Comparison of ENCODE assay signal across 20 cellular contexts in genomic region chr13:32417995-32418394, GRCh38. TPM values are rescaled to one million over a fixed set of nuclear protein-coding genes. Genes with fewer than 3 reads are reported as not detected.
DNase-seq lines count a peak whose midpoint lies in the region; ATAC-seq lines count a peak whose summit lies in the region.
"Had no signal": no experiment of that assay in that cellular context is flagged by ENCODE, and none has a peak within 500 bp of the region (broad histone marks: within the 10 kb centered on the region; RNA-seq: fewer than 3 reads in every experiment).

No MANE protein-coding gene starts in this region.

- peak overlapping the region; percentile 64 for H3K27ac Mint-ChIP-seq in activated T-cell treated with anti-CD3 and anti-CD28 coated beads, Interleukin-2, amount 50 U/mL, for 72 hours
- H3K27ac Mint-ChIP-seq in stimulated activated naive CD8-positive, alpha-beta T cell treated with anti-CD3 and anti-CD28 coated beads, Interleukin-15, Interleukin-2, amounts not matched to agents 100 ng/mL and 50 ng/mL, for 24 hours = peak overlapping the region; percentile 2
- H3K27ac Mint-ChIP-seq in central memory CD8-positive, alpha-beta T cell (ENCODE audit: low read depth) = peak overlapping the region; percentile 32
- H3K27ac Mint-ChIP-seq: B cell; CD4-positive, alpha-beta T cell; GM23338; H9; HFFc6 had no signal

- H3K36me3 Mint-ChIP-seq in activated T-cell treated with anti-CD3 and anti-CD28 coated beads, Interleukin-2, amount 50 U/mL, for 72 hours (ENCODE audit: insufficient read depth in 2 of 2) = peaks cover 27 to 42% of the 10 kb centered on the region in 2 donors
- H3K36me3 Mint-ChIP-seq in stimulated activated naive CD8-positive, alpha-beta T cell treated with anti-CD3 and anti-CD28 coated beads, Interleukin-15, Interleukin-2, amounts not matched to agents 100 ng/mL and 50 ng/mL, for 24 hours (ENCODE audit: low read depth) = peaks cover 54% of the 10 kb centered on the region
- peaks cover 6% of the 10 kb centered on the region for H3K36me3 Mint-ChIP-seq in central memory CD8-positive, alpha-beta T cell (ENCODE audit: insufficient read depth)

- no peaks in the 10 kb centered on the region for H3K9me3 ChIP-seq in MG63

- H3K4me1 Mint-ChIP-seq in activated T-cell treated with anti-CD3 and anti-CD28 coated beads, Interleukin-2, amount 50 U/mL, for 72 hours (ENCODE audit: low read depth) = peaks cover 3% of the 10 kb centered on the region
- H3K4me1 Mint-ChIP-seq in stimulated activated naive CD8-positive, alpha-beta T cell treated with anti-CD3 and anti-CD28 coated beads, Interleukin-15, Interleukin-2, amounts not matched to agents 100 ng/mL and 50 ng/mL, for 24 hours (ENCODE audit: low read depth) = peaks cover 12% of the 10 kb centered on the region
- peaks cover 27% of the 10 kb centered on the region for H3K4me1 Mint-ChIP-seq in central memory CD8-positive, alpha-beta T cell

- no peak overlapping the region for H3K4me3 ChIP-seq in MG63
- H3K4me3 ChIP-seq: BLaER1, GM23338 had no signal

- no peaks in the 10 kb centered on the region for H3K36me3 ChIP-seq in MG63

- H3K9me3 Mint-ChIP-seq in activated T-cell treated with anti-CD3 and anti-CD28 coated beads, Interleukin-2, amount 50 U/mL, for 72 hours = peaks cover 9% of the 10 kb centered on the region in 2 donors
- peaks cover 10% of the 10 kb centered on the region for H3K9me3 Mint-ChIP-seq in stimulated activated naive CD8-positive, alpha-beta T cell treated with anti-CD3 and anti-CD28 coated beads, Interleukin-15, Interleukin-2, amounts not matched to agents 100 ng/mL and 50 ng/mL, for 24 hours
- no peaks in the 10 kb centered on the region for H3K9me3 Mint-ChIP-seq in central memory CD8-positive, alpha-beta T cell
- H3K9me3 Mint-ChIP-seq: CD4-positive, alpha-beta T cell had no signal

- no peaks in the 10 kb centered on the region for H3K27me3 Mint-ChIP-seq in activated T-cell treated with anti-CD3 and anti-CD28 coated beads, Interleukin-2, amount 50 U/mL, for 72 hours (ENCODE audit: low read depth)
- H3K27me3 Mint-ChIP-seq in stimulated activated naive CD8-positive, alpha-beta T cell treated with anti-CD3 and anti-CD28 coated beads, Interleukin-15, Interleukin-2, amounts not matched to agents 100 ng/mL and 50 ng/mL, for 24 hours = no peaks in the 10 kb centered on the region
- H3K27me3 Mint-ChIP-seq in central memory CD8-positive, alpha-beta T cell = no peaks in the 10 kb centered on the region
- H3K27me3 Mint-ChIP-seq: B cell; CD4-positive, alpha-beta T cell had no signal

- no peak overlapping the region for H3K4me3 Mint-ChIP-seq in activated T-cell treated with anti-CD3 and anti-CD28 coated beads, Interleukin-2, amount 50 U/mL, for 72 hours
- H3K4me3 Mint-ChIP-seq in stimulated activated naive CD8-positive, alpha-beta T cell treated with anti-CD3 and anti-CD28 coated beads, Interleukin-15, Interleukin-2, amounts not matched to agents 100 ng/mL and 50 ng/mL, for 24 hours = no peak overlapping the region
- H3K4me3 Mint-ChIP-seq in central memory CD8-positive, alpha-beta T cell = no peak overlapping the region
- H3K4me3 Mint-ChIP-seq: B cell; CD4-positive, alpha-beta T cell; GM23338; H9; HFFc6 had no signal

- no peaks in the 10 kb centered on the region for H3K27me3 ChIP-seq in MG63
- H3K27me3 ChIP-seq: BLaER1 had no signal

- ATAC-seq in activated T-cell treated with anti-CD3 and anti-CD28 coated beads, Interleukin-2, amount 50 U/mL, for 72 hours (replicated peaks in 1 of 2) = no peak
- no peak for ATAC-seq in stimulated activated naive CD8-positive, alpha-beta T cell treated with anti-CD3 and anti-CD28 coated beads, Interleukin-15, Interleukin-2, amounts not matched to agents 100 U/mL and 50 U/mL, for 24 hours
- ATAC-seq in central memory CD8-positive, alpha-beta T cell (replicated peaks; ENCODE audit: extremely low read depth, poor library complexity, severe bottlenecking) = no peak
- ATAC-seq in HG02973 (IDR thresholded peaks at IDR 0.05; ENCODE audit: unreplicated experiment) = no peak
- ATAC-seq in left lobe of liver = no peak
- ATAC-seq: GM23338, HCT116 had no signal

- no peak for DNase-seq in activated T-cell treated with anti-CD3 and anti-CD28 coated beads, Interleukin-2, amount 50 U/mL, for 72 hours
- no peak for DNase-seq in activated T-cell treated with anti-CD3 and anti-CD28 coated beads, Interleukin-2, amount 50 U/mL, for 1 hour
- no peak for DNase-seq in stimulated activated naive CD8-positive, alpha-beta T cell treated with anti-CD3 and anti-CD28 coated beads, Interleukin-15, Interleukin-2, amounts not matched to agents 100 U/mL and 50 U/mL, for 24 hours
- DNase-seq in central memory CD8-positive, alpha-beta T cell (ENCODE audit: low spot score in 2 of 2) = no peak
- DNase-seq in MG63 (no peak), left lobe of liver (ENCODE audit: low spot score) (no peak)
- DNase-seq: Calu3; CD4-positive, alpha-beta T cell; COR-L47; DMS53; DMS79 treated with DMSO at 0.1 percent for 48 hours; GF-D8; H9; HFFc6 had no signal

RNA-seq across cellular contexts. Expression of gene N4BP2L1, which starts 9.9 kb away (rescaled TPM):
- 10 to 100 TPM; 38.4 to 51.5 TPM for total RNA-seq in activated T-cell treated with anti-CD3 and anti-CD28 coated beads, Interleukin-2, amount 50 U/mL, for 72 hours
- total RNA-seq in MG63 (2014; rRNA removed; shearing (Covaris generic); ENCODE audit: low replicate concordance) = 0.20 and 0.40 TPM in 2 replicates
- total RNA-seq in left lobe of liver = 45.9 TPM

Comparison
In these comparisons a context has a peak if more than half of its experiments do, and no peak if none do; other contexts are left out.
1. H3K27ac Mint-ChIP-seq: peak in every context shown above with its lines; median percentile 64 in activated T-cell treated with anti-CD3 and anti-CD28 coated beads, Interleukin-2, amount 50 U/mL, for 72 hours; 32 in central memory CD8-positive, alpha-beta T cell; 2 in stimulated activated naive CD8-positive, alpha-beta T cell treated with anti-CD3 and anti-CD28 coated beads, Interleukin-15, Interleukin-2, amounts not matched to agents 100 ng/mL and 50 ng/mL, for 24 hours.
2. RNA of gene N4BP2L1, which starts 9.9 kb away (total RNA-seq): 38.4 to 51.5 TPM in activated T-cell treated with anti-CD3 and anti-CD28 coated beads, Interleukin-2, amount 50 U/mL, for 72 hours and 45.9 TPM in left lobe of liver (single experiment); 0.20 to 0.40 TPM in MG63; every median in the first group is over 10 times any median in the second.